In genomic region chr7:96331233-96331632, GRCh38 we compare ENCODE assay signal across 1 cellular context.
TF ChIP-seq lines count a peak whose summit lies in the region.

No MANE protein-coding gene starts in this region.

TF ChIP-seq in K562, 482 proteins besides CTCF, POLR2A, EP300 and RAD21 (continued from another document):
- TF ChIP-seq ZBTB2 (IDR thresholded peaks at IDR 0.05) = no peak
- peak; percentile 46; the same call in 1 of the 2 replicates for TF ChIP-seq SMARCA4 (IDR thresholded peaks at IDR 0.05)
- peak; percentile 34; the same call in 1 of the 2 replicates for TF ChIP-seq JUND (IDR thresholded peaks at IDR 0.05; ENCODE audit: borderline replicate concordance, low read depth, low read length)
- no peak for TF ChIP-seq JUND (tag; IDR thresholded peaks at IDR 0.05; ENCODE audit: borderline replicate concordance, low read depth, low read length)
- no peak for TF ChIP-seq SIRT6 (IDR thresholded peaks at IDR 0.05; ENCODE audit: low read depth, low read length)
- peak; percentile 25; the same call in 1 of the 2 replicates for TF ChIP-seq NCOR1 (IDR thresholded peaks at IDR 0.05)
- TF ChIP-seq, protein P1, sequence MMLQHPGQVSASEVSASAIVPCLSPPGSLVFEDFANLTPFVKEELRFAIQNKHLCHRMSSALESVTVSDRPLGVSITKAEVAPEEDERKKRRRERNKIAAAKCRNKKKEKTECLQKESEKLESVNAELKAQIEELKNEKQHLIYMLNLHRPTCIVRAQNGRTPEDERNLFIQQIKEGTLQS (IDR thresholded peaks at IDR 0.05) = peak; percentile 51; the same call in 1 of the 2 replicates
- TF ChIP-seq, protein P1 (CRISPR knock-in tag; conservative IDR thresholded peaks at IDR 0.05) = no peak
- no peak for TF ChIP-seq KDM4B (IDR thresholded peaks at IDR 0.05; ENCODE audit: borderline replicate concordance in 2 of 2, low read depth in 1 of 2)
- no peak for TF ChIP-seq ID3 (CRISPR knock-in tag; IDR thresholded peaks at IDR 0.05)
- 0 out of 2 replicates have a peak, but pooled peaks have one; percentile 32 for TF ChIP-seq ID3 (tag; IDR thresholded peaks at IDR 0.05)
- TF ChIP-seq ZNF79 (CRISPR knock-in tag; IDR thresholded peaks at IDR 0.05; ENCODE audit: low read depth) = no peak
- TF ChIP-seq BACH1 (tag; IDR thresholded peaks at IDR 0.05) = no peak
- TF ChIP-seq, protein P2, sequence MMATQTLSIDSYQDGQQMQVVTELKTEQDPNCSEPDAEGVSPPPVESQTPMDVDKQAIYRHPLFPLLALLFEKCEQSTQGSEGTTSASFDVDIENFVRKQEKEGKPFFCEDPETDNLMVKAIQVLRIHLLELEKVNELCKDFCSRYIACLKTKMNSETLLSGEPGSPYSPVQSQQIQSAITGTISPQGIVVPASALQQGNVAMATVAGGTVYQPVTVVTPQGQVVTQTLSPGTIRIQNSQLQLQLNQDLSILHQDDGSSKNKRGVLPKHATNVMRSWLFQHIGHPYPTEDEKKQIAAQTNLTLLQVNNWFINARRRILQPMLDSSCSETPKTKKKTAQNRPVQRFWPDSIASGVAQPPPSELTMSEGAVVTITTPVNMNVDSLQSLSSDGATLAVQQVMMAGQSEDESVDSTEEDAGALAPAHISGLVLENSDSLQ (IDR thresholded peaks at IDR 0.05) = peak; percentile 73
- no peak for TF ChIP-seq RHOXF2B (CRISPR knock-in tag; conservative IDR thresholded peaks at IDR 0.05)
- TF ChIP-seq CEBPB (tag; IDR thresholded peaks at IDR 0.05) = no peak
- no peak for TF ChIP-seq ZBED1 (IDR thresholded peaks at IDR 0.05)
- TF ChIP-seq TAF15 (IDR thresholded peaks at IDR 0.05; ENCODE audit: low read depth, low read length) = no peak
- TF ChIP-seq ZFP36 (IDR thresholded peaks at IDR 0.05; ENCODE audit: low read depth, low read length, partially characterized antibody) = no peak
- no peak for TF ChIP-seq SREBF2 (CRISPR knock-in tag; IDR thresholded peaks at IDR 0.05)
- TF ChIP-seq ELF2 (CRISPR knock-in tag; IDR thresholded peaks at IDR 0.05) = no peak
- TF ChIP-seq ZNF212 (CRISPR knock-in tag; IDR thresholded peaks at IDR 0.05) = no peak
